Comparison of ENCODE assay signal across 8 cellular contexts in the genomic region with DNA sequence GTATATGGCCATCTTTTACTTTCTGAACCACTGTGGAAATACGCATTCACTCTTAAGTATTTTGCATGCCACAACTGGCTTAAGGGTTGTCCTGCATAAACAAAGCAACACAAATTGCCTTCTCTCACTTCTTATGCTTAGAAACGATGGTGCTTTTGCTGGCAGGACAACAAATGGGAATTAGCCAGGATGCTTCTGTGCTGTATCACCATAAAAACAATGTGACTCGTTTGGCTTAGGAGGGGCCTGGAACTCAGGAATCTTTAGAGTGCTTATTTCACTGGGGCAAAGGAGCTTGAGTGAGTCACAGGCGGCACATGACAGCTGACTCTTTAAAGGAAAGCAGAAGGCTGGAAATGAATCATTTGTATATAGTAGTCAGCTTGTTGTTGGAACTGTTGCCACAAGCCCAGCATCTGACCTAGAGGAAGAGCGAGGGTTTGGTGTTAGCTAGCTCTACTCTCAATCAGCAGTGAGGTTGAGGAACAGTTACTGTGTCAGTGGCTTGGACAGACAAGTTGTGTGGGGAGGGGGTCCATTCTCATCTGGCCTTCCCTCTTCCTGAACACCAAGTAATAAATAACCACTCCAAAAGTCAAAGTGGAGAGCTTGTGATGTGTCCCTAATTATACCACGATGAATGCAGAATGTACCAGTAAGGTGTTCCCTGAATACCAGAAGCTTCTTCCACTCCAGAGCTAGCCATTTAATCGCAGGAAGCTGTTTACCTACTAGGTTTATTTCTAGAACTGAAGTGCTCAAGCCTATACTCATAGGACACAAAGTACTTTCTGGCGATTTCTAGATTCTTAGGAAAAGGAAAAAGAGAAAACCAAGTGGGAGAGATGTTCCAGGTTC.
DNase-seq lines count a peak whose midpoint lies in the region; ATAC-seq and TF ChIP-seq lines count a peak whose summit lies in the region.

No MANE protein-coding gene starts in this region.

- H3K27ac ChIP-seq in spleen = peak overlapping the region in 7 of 8 donors; percentile 5 to 52 (median 30)

- peak overlapping the region in 2 of 5 experiments; percentile 13 to 23 for H3K4me3 Mint-ChIP-seq in brain

- ATAC-seq in HG02642 (IDR thresholded peaks at IDR 0.05; ENCODE audit: poor library complexity, unreplicated experiment) = no peak
- no peak for ATAC-seq in HG03025 (IDR thresholded peaks at IDR 0.05; ENCODE audit: low FRiP score, unreplicated experiment)

- intact Hi-C loops in spleen (cut with DNase I; ENCODE audit: low total_unique reads) = no loop called here

- DNase-seq in EH (ENCODE audit: low read depth) (peak; percentile 100), NCI-H446 treated with DMSO at 0.1 percent for 48 hours (lab: John Stamatoyannopoulos, UW) (peak; percentile 91), iris pigment epithelial cell (ENCODE audit: low read depth) (peak; percentile 100), spleen (no peak), SHP77 treated with DMSO at 0.1 percent for 48 hours (lab: John Stamatoyannopoulos, UW) (no peak)

- no peaks in the 10 kb centered on the region for H3K9me3 ChIP-seq in spleen

- no peak for TF ChIP-seq POLR2A in spleen (IDR thresholded peaks at IDR 0.05)

- no peak overlapping the region for H3K4me3 ChIP-seq in spleen

- TF ChIP-seq CTCF in brain (conservative IDR thresholded peaks at IDR 0.05) = no peak
- no peak for TF ChIP-seq CTCF in spleen (IDR thresholded peaks at IDR 0.05 in 8 of 11, conservative IDR thresholded peaks at IDR 0.05 in 3 of 11)

- peaks cover 0 to 24% (median 6%) of the 10 kb centered on the region in 6 donors for H3K36me3 ChIP-seq in spleen

- WGBS in spleen, 5 donors = 76 to 89% (median 79%) methylated on average over 8 of the region's 8 CpGs

- H3K4me1 ChIP-seq in spleen = no peaks in the 10 kb centered on the region

- no peaks in the 10 kb centered on the region for H3K9me3 Mint-ChIP-seq in brain

- H3K27me3 Mint-ChIP-seq in brain = no peaks in the 10 kb centered on the region

- H3K27me3 ChIP-seq in spleen (replicated peaks in 1 of 7) = no peaks in the 10 kb centered on the region

- H3K27ac Mint-ChIP-seq in brain = peak overlapping the region; percentile 49 to 100 (median 97)

- peaks cover 41% of the 10 kb centered on the region for H3K4me1 Mint-ChIP-seq in brain

- peaks cover 34% of the 10 kb centered on the region for H3K36me3 Mint-ChIP-seq in brain

Comparison
In these comparisons a context has a peak if more than half of its experiments do, and no peak if none do; other contexts are left out.
1. DNase-seq: peak in EH (single experiment), NCI-H446 treated with DMSO at 0.1 percent for 48 hours (single experiment) and iris pigment epithelial cell (single experiment); none in spleen (single experiment) and SHP77 treated with DMSO at 0.1 percent for 48 hours (single experiment).